ENCODE assay signal across 10 cellular contexts in the genomic region with DNA sequence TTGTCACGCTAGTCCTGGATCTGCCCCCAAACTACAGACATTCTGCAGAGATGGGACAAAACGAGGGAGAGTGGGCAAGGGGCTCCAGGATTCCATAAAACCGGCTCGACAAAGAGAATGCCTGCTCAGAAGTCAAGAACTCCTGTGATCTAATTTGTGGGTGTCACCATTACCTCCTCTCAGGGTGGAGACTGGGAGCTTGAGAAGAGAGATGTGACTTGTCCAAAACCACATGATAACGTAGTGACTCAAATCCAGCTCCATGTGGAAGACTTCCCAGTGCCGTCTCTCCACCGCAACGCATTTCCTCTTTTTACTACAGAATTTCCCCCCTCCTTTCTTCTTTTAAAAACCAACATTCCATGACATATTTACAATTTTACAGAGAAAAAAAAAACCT. TPM values are rescaled to one million over a fixed set of nuclear protein-coding genes. Genes with fewer than 3 reads are reported as not detected.
A peak's percentile ranks its signal among the peaks of the same experiment; 100 is the strongest.
DNase-seq lines count a peak whose midpoint lies in the region; ATAC-seq and TF ChIP-seq lines count a peak whose summit lies in the region.
"Had no signal": no experiment of that assay in that cellular context is flagged by ENCODE, and none has a peak within 500 bp of the region (broad histone marks: within the 10 kb centered on the region; RNA-seq: fewer than 3 reads in every experiment).

No MANE protein-coding gene starts in this region.

- H3K4me1 ChIP-seq in GM23248 (ENCODE audit: insufficient read depth) (peaks cover 36% of the 10 kb centered on the region), esophagus muscularis mucosa (peaks cover 19 to 37% (median 26%) of the 10 kb centered on the region in 4 donors), BE2C (peaks cover 13% of the 10 kb centered on the region; the same call in 1 of the 2 replicates)

- H3K4me2 ChIP-seq in GM23248 (ENCODE audit: unreplicated experiment) = peak overlapping the region; percentile 79

- CTCF ChIA-PET in RWPE1 (lab: Yijun Ruan, JAX) = interaction anchor here (0.7 kb wide), 1 partner anchor 567 kb away, joined by 5 read pairs; no protein-coding TSS in a partner anchor

- H3K4me3 ChIP-seq in GM23248 (peak overlapping the region; percentile 66), esophagus muscularis mucosa (no peak overlapping the region), skeletal muscle cell (ENCODE audit: low read depth, low read length) (no peak overlapping the region), BE2C (ENCODE audit: low read depth, low read length) (no peak overlapping the region)
- H3K4me3 ChIP-seq: cardiac muscle cell had no signal

- H3K27me3 ChIP-seq in GM23248 (replicated peaks; ENCODE audit: insufficient read depth) (no peaks in the 10 kb centered on the region), esophagus muscularis mucosa (no peaks in the 10 kb centered on the region), BE2C (no peaks in the 10 kb centered on the region)
- H3K27me3 ChIP-seq: cardiac muscle cell had no signal

- WGBS in GM23248 (ENCODE audit: low coverage in 1 of 2, low lambda C conversion rate in 2 of 2, missing lambda C conversion rate in 2 of 2), 2 experiments = 1 to 2% methylated on average over 8 of the region's 8 CpGs
- WGBS in esophagus muscularis mucosa = 75% methylated on average over 8 of the region's 8 CpGs

- H3K27ac ChIP-seq in GM23248 (peak overlapping the region; percentile 83), RWPE1 (peak overlapping the region; percentile 100), esophagus muscularis mucosa (replicated peaks in 1 of 4) (peak overlapping the region in 3 of 4 donors; percentile 2 to 33 (median 29))
- H3K27ac ChIP-seq: cardiac muscle cell had no signal

- no peaks in the 10 kb centered on the region for H3K9me2 ChIP-seq in GM23248 (ENCODE audit: insufficient read depth)

- peak overlapping the region; percentile 82 for H2AFZ ChIP-seq in GM23248

- TF ChIP-seq CTCF in RWPE1 (conservative IDR thresholded peaks at IDR 0.05; ENCODE audit: low read depth) (no peak), esophagus muscularis mucosa (IDR thresholded peaks at IDR 0.05) (no peak), BE2C (IDR thresholded peaks at IDR 0.05; ENCODE audit: low read depth, low read length) (no peak)

- intact Hi-C loops in esophagus muscularis mucosa (cut with DNase I) = no loop called here

- H3K36me3 ChIP-seq in GM23248 (ENCODE audit: low read depth) (no peaks in the 10 kb centered on the region), esophagus muscularis mucosa (no peaks in the 10 kb centered on the region), BE2C (no peaks in the 10 kb centered on the region)
- H3K36me3 ChIP-seq: cardiac muscle cell had no signal

- POLR2A ChIA-PET in RWPE1 (lab: Yijun Ruan, JAX; ENCODE audit: low non-redundant PET) = no interaction called here

- H3K9ac ChIP-seq in GM23248 = peak overlapping the region; percentile 72

- H4K20me1 ChIP-seq in GM23248 (ENCODE audit: insufficient read depth) = no peaks in the 10 kb centered on the region

- DNase-seq in GM23248 (peak; percentile 96), RWPE1 (ENCODE audit: low spot score) (peak; percentile 54), esophagus muscularis mucosa (ENCODE audit: extremely low spot score) (no peak), skeletal muscle cell (ENCODE audit: low read depth) (peak; percentile 32), BE2C (no peak)
- no peak for DNase-seq in stimulated activated naive CD4-positive, alpha-beta T cell (lab: John Stamatoyannopoulos, UW)
- no peak for DNase-seq in effector CD8-positive, alpha-beta T cell (lab: John Stamatoyannopoulos, UW)
- DNase-seq: NCI-H2029 had no signal

- peaks cover 75% of the 10 kb centered on the region for H3K79me2 ChIP-seq in GM23248 (ENCODE audit: insufficient read depth)

- no peak for TF ChIP-seq POLR2A in esophagus muscularis mucosa (IDR thresholded peaks at IDR 0.05; ENCODE audit: low read depth)

- peaks cover 4% of the 10 kb centered on the region for H3F3A ChIP-seq in GM23248 (ENCODE audit: insufficient read depth)

- no peak for ATAC-seq in GM18861 (IDR thresholded peaks at IDR 0.05; ENCODE audit: unreplicated experiment)

- no peak for TF ChIP-seq EP300 in esophagus muscularis mucosa (IDR thresholded peaks at IDR 0.05)

- in situ Hi-C loops in GM23248 (cut with MboI) = no loop called here

- H3K9me3 ChIP-seq in GM23248 (ENCODE audit: low read depth) = no peaks in the 10 kb centered on the region
- no peaks in the 10 kb centered on the region for H3K9me3 ChIP-seq in esophagus muscularis mucosa
- no peaks in the 10 kb centered on the region for H3K9me3 ChIP-seq in BE2C

RNA-seq across cellular contexts. Expression of a gene that starts 44.3 kb away (rescaled TPM):
- 2.7 and 4.7 TPM in 2 replicates for total RNA-seq in GM23248 (2014; rRNA removed; shearing (Covaris generic))
- 2.8 and 3.1 TPM in 2 replicates for polyA plus RNA-seq in GM23248 (2016; fragmentation: Nextera tagmentation; extraction: Ambion mirVana)
- total RNA-seq in esophagus muscularis mucosa = 1 to 10 TPM; 4.6 to 8.6 (median 6.4) TPM
- 7.2 TPM for polyA plus RNA-seq in BE2C (2012; ENCODE audit: insufficient read depth, insufficient read length, low read depth)

Comparison
In these comparisons a context has a peak if more than half of its experiments do, and no peak if none do; other contexts are left out.
1. DNase-seq: peak in GM23248 (single experiment), RWPE1 (single experiment) and skeletal muscle cell (single experiment); none in esophagus muscularis mucosa (single experiment), stimulated activated naive CD4-positive, alpha-beta T cell (0 of 6), BE2C (single experiment) and effector CD8-positive, alpha-beta T cell (single experiment).
2. H3K27ac ChIP-seq: peak in every context shown above with its lines; median percentile 100 in RWPE1; 83 in GM23248; 29 in esophagus muscularis mucosa.